Comparison of ENCODE assay signal across 8 cellular contexts in genomic region chr19:13103961-13104847, GRCh38. TPM values are rescaled to one million over a fixed set of nuclear protein-coding genes. Genes with fewer than 3 reads are reported as not detected.
DNase-seq lines count a peak whose midpoint lies in the region; ATAC-seq, FAIRE-seq and TF ChIP-seq lines count a peak whose summit lies in the region.

No MANE protein-coding gene starts in this region.

- peak; percentile 53 for ATAC-seq in CD4-positive, alpha-beta T cell (ENCODE audit: poor library complexity)
- ATAC-seq in HG02571 (IDR thresholded peaks at IDR 0.05; ENCODE audit: unreplicated experiment) (peak; percentile 32), HG03565 (IDR thresholded peaks at IDR 0.05; ENCODE audit: unreplicated experiment) (no peak)

- H3K9ac ChIP-seq in keratinocyte (ENCODE audit: control insufficient read depth, extremely low read depth, insufficient read depth, low read length): no peak overlapping the region

- CTCF ChIA-PET in CD4-positive, alpha-beta T cell (lab: Charles Lee): interaction anchor here (0.7 to 3.6 kb wide), 15 partner anchors 9 to 158 kb away, joined by 3 to 27 read pairs (median 6); partner anchors contain the start of genes IER2, NACC1, STX10 and TRMT1

- H3K4me1 ChIP-seq in keratinocyte (ENCODE audit: control insufficient read depth, extremely low read depth, insufficient read depth, low read length): peaks cover 5% of the 10 kb centered on the region

- H3K9me3 Mint-ChIP-seq in CD4-positive, alpha-beta T cell: no peaks in the 10 kb centered on the region
- no peaks in the 10 kb centered on the region for H3K9me3 Mint-ChIP-seq in T-helper 2 cell treated with Interferon-gamma antibody and Interleukin-4, amounts not matched to agents 5 μg/mL and 100 μg/mL, for 36 hours

- no peak overlapping the region for H2AFZ ChIP-seq in keratinocyte (ENCODE audit: control insufficient read depth, low read length)

- intact Hi-C loops in CD4-positive, alpha-beta T cell (cut with DNase I, micrococcal nuclease): no loop called here

- H3K27me3 ChIP-seq in CD4-positive, alpha-beta T cell (ENCODE audit: control insufficient read depth, insufficient read depth, low read length): no peaks in the 10 kb centered on the region
- H3K27me3 ChIP-seq in keratinocyte (ENCODE audit: control insufficient read depth, extremely low read depth, insufficient read depth, low read length): no peaks in the 10 kb centered on the region

- H3K4me3 Mint-ChIP-seq in CD4-positive, alpha-beta T cell: peak overlapping the region; percentile 93
- H3K4me3 Mint-ChIP-seq in T-helper 2 cell treated with Interferon-gamma antibody and Interleukin-4, amounts not matched to agents 5 μg/mL and 100 μg/mL, for 36 hours: peak overlapping the region; percentile 91

- H3K9me3 ChIP-seq in CD4-positive, alpha-beta T cell (ENCODE audit: control insufficient read depth, low read length): no peaks in the 10 kb centered on the region
- H3K9me3 ChIP-seq in keratinocyte (ENCODE audit: control insufficient read depth, low read depth, low read length): no peaks in the 10 kb centered on the region

- peak overlapping the region; percentile 66 for H3K27ac ChIP-seq in CD4-positive, alpha-beta T cell (ENCODE audit: low read depth, low read length)
- H3K27ac ChIP-seq in keratinocyte (ENCODE audit: control insufficient read depth, insufficient read depth, low read length): no peak overlapping the region

- H3K4me3 ChIP-seq in astrocyte of the cerebellum (ENCODE audit: low read depth, low read length) (no peak overlapping the region), keratinocyte (ENCODE audit: control insufficient read depth in 2 of 3, extremely low read depth in 1 of 3, insufficient read depth in 2 of 3, low read depth in 1 of 3, low read length in 3 of 3) (no peak overlapping the region)

- peaks cover 38% of the 10 kb centered on the region for H3K4me1 Mint-ChIP-seq in CD4-positive, alpha-beta T cell (ENCODE audit: low read depth)
- peaks cover 28% of the 10 kb centered on the region for H3K4me1 Mint-ChIP-seq in T-helper 2 cell treated with Interferon-gamma antibody and Interleukin-4, amounts not matched to agents 5 μg/mL and 100 μg/mL, for 36 hours (ENCODE audit: low read depth)

- no peak for FAIRE-seq in keratinocyte (lab: Jason Lieb, UNC)

- H3K27me3 Mint-ChIP-seq in CD4-positive, alpha-beta T cell: no peaks in the 10 kb centered on the region
- no peaks in the 10 kb centered on the region for H3K27me3 Mint-ChIP-seq in T-helper 2 cell treated with Interferon-gamma antibody and Interleukin-4, amounts not matched to agents 5 μg/mL and 100 μg/mL, for 36 hours (ENCODE audit: low read depth)

- H3K36me3 Mint-ChIP-seq in CD4-positive, alpha-beta T cell (ENCODE audit: low read depth): peaks cover 12% of the 10 kb centered on the region
- peaks cover 14% of the 10 kb centered on the region for H3K36me3 Mint-ChIP-seq in T-helper 2 cell treated with Interferon-gamma antibody and Interleukin-4, amounts not matched to agents 5 μg/mL and 100 μg/mL, for 36 hours (ENCODE audit: low read depth)

- DNase-seq in CD4-positive, alpha-beta T cell: peak; percentile 40 to 73 (median 57)
- DNase-seq in T-helper 2 cell treated with Interferon-gamma antibody and Interleukin-4, amounts not matched to agents 5 μg/mL and 100 μg/mL, for 36 hours (ENCODE audit: low spot score): peak; percentile 65
- DNase-seq in astrocyte of the cerebellum (ENCODE audit: low read depth) (no peak), keratinocyte (ENCODE audit: low read depth, low spot score) (no peak), NCI-H510A (lab: John Stamatoyannopoulos, UW) (no peak)
- peak; percentile 53 to 71 for DNase-seq in stimulated activated CD4-positive, alpha-beta T cell treated with anti-CD3 and anti-CD28 coated beads, Interleukin-4, amount 100 ng/mL, for 4 hours

- H4K20me1 ChIP-seq in keratinocyte (ENCODE audit: control insufficient read depth, extremely low read depth, insufficient read depth, low read length): no peaks in the 10 kb centered on the region

- no peak overlapping the region for H3K4me2 ChIP-seq in keratinocyte (ENCODE audit: control insufficient read depth, extremely low read depth, insufficient read depth, low read depth, low read length)

- in situ Hi-C loops in astrocyte of the cerebellum (cut with HindIII; ENCODE audit: low sequenced_read_pairs): no loop called here

- POLR2A ChIA-PET in CD4-positive, alpha-beta T cell (lab: Charles Lee): interaction anchor here (0.7 to 3.5 kb wide), 12 partner anchors 9 to 322 kb away, joined by 3 to 34 read pairs (median 8); partner anchors contain the start of genes IER2, JUNB, NACC1 and STX10

- H3K36me3 ChIP-seq in keratinocyte (ENCODE audit: control insufficient read depth in 2 of 2, extremely low read depth in 1 of 2, insufficient read depth in 2 of 2, low read length in 2 of 2): peaks cover 3 to 12% of the 10 kb centered on the region in 2 experiments

- peak overlapping the region; percentile 89 for H3K27ac Mint-ChIP-seq in CD4-positive, alpha-beta T cell
- H3K27ac Mint-ChIP-seq in T-helper 2 cell treated with Interferon-gamma antibody and Interleukin-4, amounts not matched to agents 5 μg/mL and 100 μg/mL, for 36 hours: peak overlapping the region; percentile 93

- H3K79me2 ChIP-seq in keratinocyte (ENCODE audit: control insufficient read depth, insufficient read depth, low read length): no peaks in the 10 kb centered on the region

- dilution Hi-C loops in keratinocyte (cut with MboI; ENCODE audit: extremely low pct_ligation_motif_present, low sequenced_read_pairs): no loop called here

- no peaks in the 10 kb centered on the region for H3K9me1 ChIP-seq in keratinocyte (ENCODE audit: control insufficient read depth, extremely low read depth, insufficient read depth, low read length)

- TF ChIP-seq CTCF in CD4-positive, alpha-beta T cell (IDR thresholded peaks at IDR 0.05): peak; percentile 86
- TF ChIP-seq CTCF in astrocyte of the cerebellum (IDR thresholded peaks at IDR 0.05; ENCODE audit: low read depth, low read length, missing control alignments): peak; percentile 85
- peak; percentile 26 to 70 (median 58) for TF ChIP-seq CTCF in keratinocyte (optimal IDR thresholded peaks at IDR 0.05 in 1 of 3, IDR thresholded peaks at IDR 0.05 in 1 of 3, conservative IDR thresholded peaks at IDR 0.05 in 1 of 3; ENCODE audit: extremely low read depth in 1 of 3, insufficient read depth in 2 of 3, low read length in 3 of 3)

RNA-seq across cellular contexts. Expression of gene LYL1, which starts 1.5 kb away (rescaled TPM):
- 1 to 10 TPM; 1.9 to 2.1 TPM for total RNA-seq in CD4-positive, alpha-beta T cell
- 0.07 to 0.26 TPM (median 0.13 TPM) in 3 replicates for polyA plus RNA-seq in keratinocyte
- polyA plus RNA-seq in keratinocyte (2011; ENCODE audit: low read depth): 0.35 TPM
- 0.08 and 0.09 TPM in 2 replicates for polyA plus RNA-seq in keratinocyte (2011; cell fraction: cytosol; rRNA removed)
- polyA plus RNA-seq in keratinocyte (2011; cell fraction: nucleus; rRNA removed): 0.08 and 0.19 TPM in 2 replicates
- polyA plus RNA-seq in keratinocyte (2012; ENCODE audit: low replicate concordance): 0.10 and 0.50 TPM in 2 replicates
- 0.20 TPM in 1 of 3 replicates, not detected in the others for polyA minus RNA-seq in keratinocyte
- not detected for polyA minus RNA-seq in keratinocyte (2011; cell fraction: cytosol; rRNA and poly(A)+ RNA removed)
- not detected in 2 replicates for polyA minus RNA-seq in keratinocyte (2011; cell fraction: nucleus; rRNA and poly(A)+ RNA removed)

RNA-seq across cellular contexts. Expression of gene TRMT1, which starts 12.3 kb away (rescaled TPM):
- total RNA-seq in CD4-positive, alpha-beta T cell: 10 to 100 TPM; 60.5 to 63.4 TPM
- 30.9 to 44.6 TPM (median 34.5 TPM) in 3 replicates for polyA plus RNA-seq in keratinocyte
- 64.5 TPM for polyA plus RNA-seq in keratinocyte (2011; ENCODE audit: low read depth)
- polyA plus RNA-seq in keratinocyte (2011; cell fraction: cytosol; rRNA removed): 18.8 and 28.3 TPM in 2 replicates
- 196 and 219 TPM in 2 replicates for polyA plus RNA-seq in keratinocyte (2011; cell fraction: nucleus; rRNA removed)
- 32.8 and 38.3 TPM in 2 replicates for polyA plus RNA-seq in keratinocyte (2012; ENCODE audit: low replicate concordance)
- polyA minus RNA-seq in keratinocyte: 35.2 to 56.0 TPM (median 36.5 TPM) in 3 replicates
- polyA minus RNA-seq in keratinocyte (2011; cell fraction: cytosol; rRNA and poly(A)+ RNA removed): 49.7 TPM
- polyA minus RNA-seq in keratinocyte (2011; cell fraction: nucleus; rRNA and poly(A)+ RNA removed): 33.5 and 41.8 TPM in 2 replicates

RNA-seq across cellular contexts. Expression of gene NACC1, which starts 13.9 kb away (rescaled TPM):
- total RNA-seq in CD4-positive, alpha-beta T cell: 10 to 100 TPM; 13.0 to 13.5 TPM
- 32.9 to 63.2 TPM (median 56.4 TPM) in 3 replicates for polyA plus RNA-seq in keratinocyte
- 7.8 TPM for polyA plus RNA-seq in keratinocyte (2011; ENCODE audit: low read depth)
- 65.8 and 136 TPM in 2 replicates for polyA plus RNA-seq in keratinocyte (2011; cell fraction: cytosol; rRNA removed)
- polyA plus RNA-seq in keratinocyte (2011; cell fraction: nucleus; rRNA removed): 67.5 and 126 TPM in 2 replicates
- 19.0 and 54.1 TPM in 2 replicates for polyA plus RNA-seq in keratinocyte (2012; ENCODE audit: low replicate concordance)
- polyA minus RNA-seq in keratinocyte: 57.3 to 123 TPM (median 88.9 TPM) in 3 replicates
- polyA minus RNA-seq in keratinocyte (2011; cell fraction: cytosol; rRNA and poly(A)+ RNA removed): 190 TPM
- polyA minus RNA-seq in keratinocyte (2011; cell fraction: nucleus; rRNA and poly(A)+ RNA removed): 58.6 and 62.1 TPM in 2 replicates

RNA-seq across cellular contexts. Expression of gene STX10, which starts 46.0 kb away (rescaled TPM):
- total RNA-seq in CD4-positive, alpha-beta T cell: 10 to 100 TPM; 40.9 to 43.9 TPM
- 61.3 to 77.7 TPM (median 65.2 TPM) in 3 replicates for polyA plus RNA-seq in keratinocyte
- polyA plus RNA-seq in keratinocyte (2011; ENCODE audit: low read depth): 38.2 TPM
- polyA plus RNA-seq in keratinocyte (2011; cell fraction: cytosol; rRNA removed): 35.8 and 63.9 TPM in 2 replicates
- 66.9 and 67.6 TPM in 2 replicates for polyA plus RNA-seq in keratinocyte (2011; cell fraction: nucleus; rRNA removed)
- 45.3 and 69.9 TPM in 2 replicates for polyA plus RNA-seq in keratinocyte (2012; ENCODE audit: low replicate concordance)
- 38.6 to 91.6 TPM (median 43.4 TPM) in 3 replicates for polyA minus RNA-seq in keratinocyte
- polyA minus RNA-seq in keratinocyte (2011; cell fraction: cytosol; rRNA and poly(A)+ RNA removed): 59.3 TPM
- 11.0 and 11.1 TPM in 2 replicates for polyA minus RNA-seq in keratinocyte (2011; cell fraction: nucleus; rRNA and poly(A)+ RNA removed)

RNA-seq across cellular contexts. Expression of gene IER2, which starts 46.0 kb away (rescaled TPM):
- total RNA-seq in CD4-positive, alpha-beta T cell: 100 to 1,000 TPM; 254 to 255 TPM
- 9.9 to 38.9 TPM (median 14.4 TPM) in 3 replicates for polyA plus RNA-seq in keratinocyte
- polyA plus RNA-seq in keratinocyte (2011; ENCODE audit: low read depth): 21.2 TPM
- 9.0 and 19.0 TPM in 2 replicates for polyA plus RNA-seq in keratinocyte (2011; cell fraction: cytosol; rRNA removed)
- polyA plus RNA-seq in keratinocyte (2011; cell fraction: nucleus; rRNA removed): 48.0 and 55.4 TPM in 2 replicates
- polyA plus RNA-seq in keratinocyte (2012; ENCODE audit: low replicate concordance): 46.3 and 109 TPM in 2 replicates
- polyA minus RNA-seq in keratinocyte: 2.8 to 14.6 TPM (median 2.9 TPM) in 3 replicates
- 14.6 TPM for polyA minus RNA-seq in keratinocyte (2011; cell fraction: cytosol; rRNA and poly(A)+ RNA removed)
- polyA minus RNA-seq in keratinocyte (2011; cell fraction: nucleus; rRNA and poly(A)+ RNA removed): 14.2 and 16.2 TPM in 2 replicates

Comparison
In these comparisons a context has a peak if more than half of its experiments do, and no peak if none do; other contexts are left out.
1. DNase-seq: peak in CD4-positive, alpha-beta T cell (10 of 10), T-helper 2 cell treated with Interferon-gamma antibody and Interleukin-4, amounts not matched to agents 5 μg/mL and 100 μg/mL, for 36 hours (single experiment) and stimulated activated CD4-positive, alpha-beta T cell treated with anti-CD3 and anti-CD28 coated beads, Interleukin-4, amount 100 ng/mL, for 4 hours (2 of 2); none in astrocyte of the cerebellum (single experiment), keratinocyte (single experiment) and NCI-H510A (single experiment).
2. Peak in every context shown above with its lines, with median percentiles within 50 percentile points of each other: CTCF ChIP-seq.